In genomic region chr3:184399410-184399809, GRCh38 we compare ENCODE assay signal across 13 cellular contexts. TPM values are rescaled to one million over a fixed set of nuclear protein-coding genes. Genes with fewer than 3 reads are reported as not detected.
A peak's percentile ranks its signal among the peaks of the same experiment; 100 is the strongest.
DNase-seq lines count a peak whose midpoint lies in the region; ATAC-seq and TF ChIP-seq lines count a peak whose summit lies in the region.
"Had no signal": no experiment of that assay in that cellular context is flagged by ENCODE, and none has a peak within 500 bp of the region (broad histone marks: within the 10 kb centered on the region; RNA-seq: fewer than 3 reads in every experiment).

No MANE protein-coding gene starts in this region.

- DNase-seq in GM04504 (ENCODE audit: low read depth) (peak; percentile 91), RPMI7951 (ENCODE audit: low read depth) (peak; percentile 76), fibroblast of the aortic adventitia (ENCODE audit: low read depth) (peak; percentile 95), posterior vena cava (ENCODE audit: low spot score) (peak; percentile 51), NCI-H2081 treated with DMSO at 0.1 percent for 48 hours (lab: John Stamatoyannopoulos, UW) (no peak), NCI-H345 (lab: John Stamatoyannopoulos, UW) (no peak)
- no peak for DNase-seq in activated effector memory CD4-positive, alpha-beta T cell treated with anti-CD3 and anti-CD28 coated beads, Interleukin-2, amount 50 U/mL, for 16 hours
- DNase-seq: GOT3; NCI-H187 treated with DMSO at 0.1 percent for 48 hours; stimulated activated CD4-positive, alpha-beta T cell treated with anti-CD3 and anti-CD28 coated beads, Interleukin-12 subunit alpha, Interleukin-12 subunit beta, amount 100 ng/mL, for 4 hours had no signal

- H3K4me3 ChIP-seq in fibroblast of the aortic adventitia (ENCODE audit: low read depth, low read length), result no peak overlapping the region

- TF ChIP-seq CTCF in fibroblast of the aortic adventitia (IDR thresholded peaks at IDR 0.05; ENCODE audit: insufficient read depth, low read length), result no peak

- intact Hi-C loops in posterior vena cava (cut with DNase I), result no loop called here

- no peak for ATAC-seq in HG02973 (IDR thresholded peaks at IDR 0.05; ENCODE audit: unreplicated experiment)
- ATAC-seq: esophagus mucosa; stimulated activated effector memory CD8-positive, alpha-beta T cell treated with anti-CD3 and anti-CD28 coated beads, Interleukin-12 subunit alpha, Interleukin-12 subunit beta, amount 100 ng/mL, for 72 hours had no signal

RNA-seq across cellular contexts. Expression of gene CHRD, which starts 19.6 kb away (rescaled TPM):
- not detected in 2 replicates for total RNA-seq in RPMI7951 (2014; rRNA removed; shearing (Covaris generic))
- total RNA-seq in fibroblast of the aortic adventitia (ENCODE audit: low replicate concordance) (0.36 and 4.6 TPM in 2 replicates), posterior vena cava (10 to 100 TPM; 18.6 to 32.6 TPM)

RNA-seq across cellular contexts. Expression of gene THPO, which starts 21.4 kb away (rescaled TPM):
- total RNA-seq in RPMI7951 (2014; rRNA removed; shearing (Covaris generic)), result not detected in 2 replicates
- total RNA-seq in fibroblast of the aortic adventitia (ENCODE audit: low replicate concordance), result 0.49 TPM in 1 of 2 replicates, not detected in the other
- 1 to 10 TPM in 1 of 2 donors, under 1 TPM in 1; 0.71 to 1.1 TPM for total RNA-seq in posterior vena cava
- total RNA-seq: esophagus mucosa had no signal

RNA-seq across cellular contexts. Expression of gene POLR2H, which starts 37.9 kb away (rescaled TPM):
- total RNA-seq in RPMI7951 (2014; rRNA removed; shearing (Covaris generic)), result 146 and 181 TPM in 2 replicates
- 70.1 and 127 TPM in 2 replicates for total RNA-seq in fibroblast of the aortic adventitia (ENCODE audit: low replicate concordance)
- 10 to 100 TPM; 39.1 to 42.7 TPM for total RNA-seq in posterior vena cava

RNA-seq across cellular contexts. Expression of gene CLCN2, which starts 38.0 kb away (rescaled TPM):
- total RNA-seq in RPMI7951 (2014; rRNA removed; shearing (Covaris generic)), result 3.0 and 6.3 TPM in 2 replicates
- total RNA-seq in fibroblast of the aortic adventitia (ENCODE audit: low replicate concordance), result 5.9 and 6.2 TPM in 2 replicates
- total RNA-seq in posterior vena cava, result 1 to 10 TPM; 3.7 to 4.0 TPM

Comparison
In these comparisons a context has a peak if more than half of its experiments do, and no peak if none do; other contexts are left out.
1. DNase-seq: peak in GM04504 (single experiment), RPMI7951 (single experiment), fibroblast of the aortic adventitia (single experiment) and posterior vena cava (single experiment); none in NCI-H2081 treated with DMSO at 0.1 percent for 48 hours (single experiment), activated effector memory CD4-positive, alpha-beta T cell treated with anti-CD3 and anti-CD28 coated beads, Interleukin-2, amount 50 U/mL, for 16 hours (single experiment) and NCI-H345 (single experiment).